1 cellular context compared by ENCODE assay signal in genomic region chr1:2226525-2227340, GRCh38.
A peak's percentile ranks its signal among the peaks of the same experiment; 100 is the strongest.
TF ChIP-seq lines count a peak whose summit lies in the region.

No MANE protein-coding gene starts in this region.

TF ChIP-seq in H1, 55 proteins besides CTCF, POLR2A, EP300 and RAD21:
- TF ChIP-seq GABPA (IDR thresholded peaks at IDR 0.05; ENCODE audit: borderline replicate concordance, insufficient read depth, low read length): peak; percentile 23; the same call in 1 of the 2 replicates
- peak; percentile 29 for TF ChIP-seq KDM4A (IDR thresholded peaks at IDR 0.05; ENCODE audit: low read depth, low read length, severe bottlenecking)
- TF ChIP-seq ASH2L (IDR thresholded peaks at IDR 0.05; ENCODE audit: low read length): no peak
